1 cellular context compared by ENCODE assay signal in genomic region chr7:120950539-120951308, GRCh38.
A peak's percentile ranks its signal among the peaks of the same experiment; 100 is the strongest.
TF ChIP-seq lines count a peak whose summit lies in the region.

Gene ING3, plus strand, starts transcription at chr7:120950777. Its CDS starts 120 bp downstream, at chr7:120950897.

TF ChIP-seq in A549, 52 proteins besides CTCF, POLR2A, EP300 and RAD21 (continued from another document):
- TF ChIP-seq, protein P1, sequence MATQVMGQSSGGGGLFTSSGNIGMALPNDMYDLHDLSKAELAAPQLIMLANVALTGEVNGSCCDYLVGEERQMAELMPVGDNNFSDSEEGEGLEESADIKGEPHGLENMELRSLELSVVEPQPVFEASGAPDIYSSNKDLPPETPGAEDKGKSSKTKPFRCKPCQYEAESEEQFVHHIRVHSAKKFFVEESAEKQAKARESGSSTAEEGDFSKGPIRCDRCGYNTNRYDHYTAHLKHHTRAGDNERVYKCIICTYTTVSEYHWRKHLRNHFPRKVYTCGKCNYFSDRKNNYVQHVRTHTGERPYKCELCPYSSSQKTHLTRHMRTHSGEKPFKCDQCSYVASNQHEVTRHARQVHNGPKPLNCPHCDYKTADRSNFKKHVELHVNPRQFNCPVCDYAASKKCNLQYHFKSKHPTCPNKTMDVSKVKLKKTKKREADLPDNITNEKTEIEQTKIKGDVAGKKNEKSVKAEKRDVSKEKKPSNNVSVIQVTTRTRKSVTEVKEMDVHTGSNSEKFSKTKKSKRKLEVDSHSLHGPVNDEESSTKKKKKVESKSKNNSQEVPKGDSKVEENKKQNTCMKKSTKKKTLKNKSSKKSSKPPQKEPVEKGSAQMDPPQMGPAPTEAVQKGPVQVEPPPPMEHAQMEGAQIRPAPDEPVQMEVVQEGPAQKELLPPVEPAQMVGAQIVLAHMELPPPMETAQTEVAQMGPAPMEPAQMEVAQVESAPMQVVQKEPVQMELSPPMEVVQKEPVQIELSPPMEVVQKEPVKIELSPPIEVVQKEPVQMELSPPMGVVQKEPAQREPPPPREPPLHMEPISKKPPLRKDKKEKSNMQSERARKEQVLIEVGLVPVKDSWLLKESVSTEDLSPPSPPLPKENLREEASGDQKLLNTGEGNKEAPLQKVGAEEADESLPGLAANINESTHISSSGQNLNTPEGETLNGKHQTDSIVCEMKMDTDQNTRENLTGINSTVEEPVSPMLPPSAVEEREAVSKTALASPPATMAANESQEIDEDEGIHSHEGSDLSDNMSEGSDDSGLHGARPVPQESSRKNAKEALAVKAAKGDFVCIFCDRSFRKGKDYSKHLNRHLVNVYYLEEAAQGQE (IDR thresholded peaks at IDR 0.05) = peak; percentile 61; the same call in 1 of the 2 replicates
- TF ChIP-seq SMC3 (IDR thresholded peaks at IDR 0.05) (no peak), HOXB5 (CRISPR knock-in tag; IDR thresholded peaks at IDR 0.05) (peak; percentile 100), BHLHE40 (IDR thresholded peaks at IDR 0.05; ENCODE audit: low read depth, low read length) (no peak)
